1 cellular context compared by ENCODE assay signal in genomic region chr19:3367572-3368440, GRCh38.
A peak's percentile ranks its signal among the peaks of the same experiment; 100 is the strongest.
TF ChIP-seq lines count a peak whose summit lies in the region.

No MANE protein-coding gene starts in this region.

TF ChIP-seq in HEK293, 187 proteins besides CTCF, POLR2A, EP300 and RAD21 (continued from another document):
- peak; percentile 84 for TF ChIP-seq ZNF341 (tag by site-specific recombination; IDR thresholded peaks at IDR 0.05; ENCODE audit: low read depth)
- no peak for TF ChIP-seq ZNF704 (tag by site-specific recombination; IDR thresholded peaks at IDR 0.05)
- no peak for TF ChIP-seq KLF7 (tag by site-specific recombination; IDR thresholded peaks at IDR 0.05; ENCODE audit: borderline replicate concordance)
- TF ChIP-seq ZNF16 (tag by site-specific recombination; IDR thresholded peaks at IDR 0.05; ENCODE audit: low read depth): no peak
- no peak for TF ChIP-seq ZSCAN30 (tag by site-specific recombination; IDR thresholded peaks at IDR 0.05)
- TF ChIP-seq GLI2 (tag by site-specific recombination; IDR thresholded peaks at IDR 0.05; ENCODE audit: borderline replicate concordance, low read depth): no peak
- TF ChIP-seq SCRT2 (tag by site-specific recombination; IDR thresholded peaks at IDR 0.05): no peak
- TF ChIP-seq ZNF302 (tag by site-specific recombination; IDR thresholded peaks at IDR 0.05; ENCODE audit: low read depth): no peak
